Comparison of ENCODE assay signal across 8 cellular contexts in genomic region chr1:193103759-193104495, GRCh38. TPM values are rescaled to one million over a fixed set of nuclear protein-coding genes. Genes with fewer than 3 reads are reported as not detected.
DNase-seq lines count a peak whose midpoint lies in the region; ATAC-seq and TF ChIP-seq lines count a peak whose summit lies in the region.

No MANE protein-coding gene starts in this region.

- H3K9me3 ChIP-seq in PC-9 (ENCODE audit: insufficient read depth, low read depth) (no peaks in the 10 kb centered on the region), trophoblast cell (ENCODE audit: insufficient read depth, low read depth, low read length) (no peaks in the 10 kb centered on the region)

- intact Hi-C loops in PC-9 (cut with micrococcal nuclease; ENCODE audit: unreplicated experiment), result no loop called here
- intact Hi-C loops in left colon (cut with DNase I, micrococcal nuclease), result no loop called here

- H3K4ac ChIP-seq in trophoblast cell (ENCODE audit: low read depth, low read length), result no peak overlapping the region

- H3K79me1 ChIP-seq in trophoblast cell (ENCODE audit: low read length), result peaks cover 6% of the 10 kb centered on the region

- H3K4me3 ChIP-seq in GM12864 (ENCODE audit: low read depth, low read length) (peak overlapping the region; percentile 73), PC-9 (peak overlapping the region; percentile 59), epithelial cell of proximal tubule (ENCODE audit: low read depth, low read length) (peak overlapping the region; percentile 82), trophoblast cell (ENCODE audit: low read depth, low read length) (peak overlapping the region; percentile 75)

- H3K36me3 ChIP-seq in PC-9 (ENCODE audit: low read depth) (no peaks in the 10 kb centered on the region), trophoblast cell (ENCODE audit: control insufficient read depth in 1 of 2, insufficient read depth in 2 of 2, low read length in 2 of 2) (peaks cover 3 to 6% of the 10 kb centered on the region in 2 experiments)

- peak overlapping the region; percentile 21 for H3K9ac ChIP-seq in trophoblast cell (ENCODE audit: low read length)

- H2AFZ ChIP-seq in PC-9 (peak overlapping the region; percentile 93), trophoblast cell (ENCODE audit: insufficient read depth, low read length, poor library complexity) (peak overlapping the region; percentile 23)

- no peak overlapping the region for H2AK5ac ChIP-seq in trophoblast cell (ENCODE audit: low read length)

- peaks cover 22% of the 10 kb centered on the region for H3F3A ChIP-seq in PC-9 (ENCODE audit: insufficient read depth, low read depth)

- POLR2A ChIA-PET in PC-9 (lab: Charles Lee; ENCODE audit: unreplicated experiment), result interaction anchor here (0.7 to 1.5 kb wide), 3 partner anchors 45 to 524 kb away, joined by 4 to 5 read pairs (median 4); partner anchors contain the start of genes RO60 and UCHL5

- H3K9me2 ChIP-seq in PC-9 (ENCODE audit: insufficient read depth), result no peaks in the 10 kb centered on the region

- H3K23ac ChIP-seq in trophoblast cell (ENCODE audit: low read length), result no peak overlapping the region

- no peak overlapping the region for H3K14ac ChIP-seq in trophoblast cell (ENCODE audit: low read length)

- H2BK5ac ChIP-seq in trophoblast cell (ENCODE audit: low read depth, low read length, poor library complexity), result no peak overlapping the region

- H4K20me1 ChIP-seq in PC-9 (ENCODE audit: insufficient read depth), result no peaks in the 10 kb centered on the region

- H3K4me2 ChIP-seq in PC-9 (peak overlapping the region; percentile 81), trophoblast cell (ENCODE audit: low read length) (peak overlapping the region; percentile 97)

- no peak overlapping the region for H2BK120ac ChIP-seq in trophoblast cell (ENCODE audit: insufficient read depth, low read length, poor library complexity)

- no peak overlapping the region for H2BK12ac ChIP-seq in trophoblast cell (ENCODE audit: low read length)

- no peaks in the 10 kb centered on the region for H3K27me3 ChIP-seq in PC-9 (ENCODE audit: insufficient read depth, low read depth)
- H3K27me3 ChIP-seq in trophoblast cell (ENCODE audit: insufficient read depth, low read length), result no peaks in the 10 kb centered on the region

- ATAC-seq in HG03175 (IDR thresholded peaks at IDR 0.05; ENCODE audit: unreplicated experiment) (no peak), left colon (no peak)

- TF ChIP-seq CTCF in GM12864 (IDR thresholded peaks at IDR 0.05; ENCODE audit: low read depth, low read length, missing control alignments) (no peak), PC-9 (conservative IDR thresholded peaks at IDR 0.05) (no peak), epithelial cell of proximal tubule (conservative IDR thresholded peaks at IDR 0.05; ENCODE audit: low read depth, low read length) (no peak)

- no CpG with 5 or more reads among the region's 9 CpGs for WGBS in trophoblast cell (ENCODE audit: extremely low coverage, insufficient coverage, insufficient read length)

- no peak overlapping the region for H3K18ac ChIP-seq in trophoblast cell (ENCODE audit: low read length)

- no peak overlapping the region for H4K12ac ChIP-seq in trophoblast cell (ENCODE audit: low read depth, low read length)

- DNase-seq in GM12864 (ENCODE audit: low read depth), result no peak
- no peak for DNase-seq in PC-9
- no peak for DNase-seq in epithelial cell of proximal tubule (ENCODE audit: low read depth)
- DNase-seq in trophoblast cell, result no peak
- DNase-seq in NCI-H748 treated with DMSO at 0.1 percent for 48 hours (lab: John Stamatoyannopoulos, UW), result no peak
- DNase-seq in NCI-H2107 (lab: John Stamatoyannopoulos, UW), result no peak
- DNase-seq in left colon, result no peak

- CTCF ChIA-PET in PC-9 (lab: Charles Lee), result interaction anchor here (0.6 kb wide), 1 partner anchor 51 kb away, joined by 4 read pairs; no protein-coding TSS in a partner anchor

- H3K79me2 ChIP-seq in PC-9 (ENCODE audit: low read depth) (peaks cover 33% of the 10 kb centered on the region), trophoblast cell (ENCODE audit: control insufficient read depth, insufficient read depth, low read length, poor library complexity) (peaks cover 5% of the 10 kb centered on the region)

- H3K4me1 ChIP-seq in PC-9 (replicated peaks; ENCODE audit: insufficient read depth), result peaks cover 16% of the 10 kb centered on the region
- no peaks in the 10 kb centered on the region for H3K4me1 ChIP-seq in trophoblast cell (ENCODE audit: control insufficient read depth in 1 of 2, insufficient read depth in 2 of 2, low read length in 2 of 2)

- BruUV-seq in PC-9 (replicated peaks; lab: Mats Ljungman, UMichigan), result no TSS peak

- H4K91ac ChIP-seq in trophoblast cell (ENCODE audit: low read depth, low read length), result no peak overlapping the region

- H4K8ac ChIP-seq in trophoblast cell (ENCODE audit: low read depth, low read length), result peak overlapping the region; percentile 10

- H3K27ac ChIP-seq in PC-9 (peak overlapping the region; percentile 76), trophoblast cell (ENCODE audit: low read depth, low read length) (peak overlapping the region; percentile 76)

RNA-seq across cellular contexts. Expression of gene GLRX2, which starts 1.3 kb away (rescaled TPM):
- total RNA-seq in PC-9 (2021) (12.5 and 16.7 TPM in 2 replicates), epithelial cell of proximal tubule (18.6 and 20.6 TPM in 2 replicates), left colon (10 to 100 TPM; 19.5 to 25.3 TPM)
- 16.4 and 18.4 TPM in 2 replicates for polyA plus RNA-seq in trophoblast cell (2013)

RNA-seq across cellular contexts. Expression of gene CDC73, which starts 17.9 kb away (rescaled TPM):
- total RNA-seq in PC-9 (2021) (39.6 and 47.1 TPM in 2 replicates), epithelial cell of proximal tubule (15.1 and 19.3 TPM in 2 replicates), left colon (10 to 100 TPM; 44.8 to 46.2 TPM)
- 24.2 and 24.6 TPM in 2 replicates for polyA plus RNA-seq in trophoblast cell (2013)

RNA-seq across cellular contexts. Expression of gene RO60, which starts 44.5 kb away (rescaled TPM):
- 40.4 and 49.2 TPM in 2 replicates for total RNA-seq in PC-9 (2021)
- 62.0 and 71.1 TPM in 2 replicates for total RNA-seq in epithelial cell of proximal tubule
- polyA plus RNA-seq in trophoblast cell (2013), result 21.3 TPM in 2 replicates
- total RNA-seq in left colon, result 10 to 100 TPM; 36.4 to 47.2 TPM

RNA-seq across cellular contexts. Expression of gene UCHL5, which starts 44.8 kb away (rescaled TPM):
- total RNA-seq in PC-9 (2021), result 37.0 and 49.3 TPM in 2 replicates
- 23.9 and 24.7 TPM in 2 replicates for total RNA-seq in epithelial cell of proximal tubule
- polyA plus RNA-seq in trophoblast cell (2013), result 20.5 and 21.4 TPM in 2 replicates
- total RNA-seq in left colon, result 10 to 100 TPM; 27.5 to 28.2 TPM
